ENCODE assay signal across 9 cellular contexts in the genomic region with DNA sequence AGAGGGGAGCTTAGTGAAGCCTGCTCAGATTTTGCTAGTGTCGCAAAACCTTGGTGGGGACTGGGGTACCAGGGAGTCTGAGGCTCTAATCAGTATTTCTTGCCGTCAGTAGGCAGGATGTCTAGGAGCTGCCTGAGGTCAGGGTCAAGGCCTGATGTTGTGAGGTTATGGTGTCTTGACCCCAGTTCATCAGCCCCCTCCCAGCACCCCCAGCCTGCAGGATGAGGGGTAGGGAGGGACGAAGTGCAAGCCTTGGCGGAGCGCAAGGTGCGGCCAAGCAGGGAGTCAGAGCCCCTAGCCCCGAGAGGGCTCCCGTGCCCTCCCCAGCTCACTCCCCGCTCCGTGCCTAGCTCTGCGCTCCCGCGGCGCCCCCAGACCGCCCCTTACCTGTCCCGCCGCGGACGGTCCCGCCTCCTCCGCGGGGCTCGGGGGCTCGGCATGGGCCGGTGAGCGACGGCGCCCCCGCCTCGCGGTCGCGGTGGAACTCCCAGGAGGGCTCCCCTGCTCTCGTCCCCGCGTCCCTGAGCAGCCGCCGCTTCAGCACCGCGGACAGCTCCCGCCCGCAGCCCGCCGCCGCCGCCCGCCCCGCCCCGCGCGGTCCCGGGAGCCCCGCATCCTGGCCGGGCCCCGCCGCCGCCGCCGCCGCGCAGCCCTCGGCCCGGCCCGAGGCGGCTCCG. TPM values are rescaled to one million over a fixed set of nuclear protein-coding genes. Genes with fewer than 3 reads are reported as not detected.
A peak's percentile ranks its signal among the peaks of the same experiment; 100 is the strongest.
DNase-seq lines count a peak whose midpoint lies in the region; ATAC-seq and TF ChIP-seq lines count a peak whose summit lies in the region.
"Had no signal": no experiment of that assay in that cellular context is flagged by ENCODE, and none has a peak within 500 bp of the region (broad histone marks: within the 10 kb centered on the region; RNA-seq: fewer than 3 reads in every experiment).

No MANE protein-coding gene starts in this region.

- no peaks in the 10 kb centered on the region for H3K9me3 ChIP-seq in spleen
- H3K9me3 ChIP-seq: SJSA1 had no signal

- no peak for TF ChIP-seq POLR2A in spleen (IDR thresholded peaks at IDR 0.05)

- no peaks in the 10 kb centered on the region for H3K36me3 ChIP-seq in spleen
- H3K36me3 ChIP-seq: SJSA1 had no signal

- H3K4me1 ChIP-seq in spleen = peaks cover 0 to 11% (median 7%) of the 10 kb centered on the region in 6 donors
- H3K4me1 ChIP-seq: SJSA1 had no signal

- DNase-seq in NOMO-1 treated with DMSO at 0.1 percent for 48 hours (lab: John Stamatoyannopoulos, UW; ENCODE audit: unreplicated experiment) = peak; percentile 18
- DNase-seq in NOMO-1 treated with dmso at 0.1 percent for 144 hours (lab: John Stamatoyannopoulos, UW; ENCODE audit: unreplicated experiment) = no peak
- DNase-seq in activated T-cell treated with anti-CD3 and anti-CD28 coated beads for 4 hours = peak; percentile 10
- DNase-seq in glomerular visceral epithelial cell (ENCODE audit: extremely low spot score) = peak; percentile 32
- peak; percentile 79 for DNase-seq in spleen
- DNase-seq in Ammon's horn (ENCODE audit: low spot score) = no peak
- DNase-seq in NCI-H524 treated with DMSO at 0.1 percent for 48 hours (lab: John Stamatoyannopoulos, UW) = no peak

- peaks cover 0 to 64% (median 24%) of the 10 kb centered on the region in 7 donors for H3K27me3 ChIP-seq in spleen (replicated peaks in 1 of 7)

- H3K4me3 ChIP-seq in spleen = peak overlapping the region in 2 of 8 donors; percentile 17 to 54
- H3K4me3 ChIP-seq: SJSA1 had no signal

- 4 to 36% (median 4%) methylated on average over 2 to 66 of the region's 66 CpGs for WGBS in spleen, 5 donors

- no peak for TF ChIP-seq CTCF in spleen (IDR thresholded peaks at IDR 0.05 in 8 of 11, conservative IDR thresholded peaks at IDR 0.05 in 3 of 11)

- no peak overlapping the region for H3K27ac ChIP-seq in spleen
- H3K27ac ChIP-seq: SJSA1 had no signal

- intact Hi-C loops in spleen (cut with DNase I; ENCODE audit: low total_unique reads) = no loop called here

- ATAC-seq in HG03175 (IDR thresholded peaks at IDR 0.05; ENCODE audit: unreplicated experiment) = no peak

RNA-seq across cellular contexts. Expression of gene SYNDIG1L, which starts 0.3 kb away (rescaled TPM):
- under 1 TPM in 6 of 7 donors, not detected in 1; 0.18 to 0.52 (median 0.25) TPM for total RNA-seq in spleen
- polyA plus RNA-seq in spleen = under 1 TPM; 0.03 to 0.14 (median 0.13) TPM
- total RNA-seq: SJSA1 had no signal

Comparison
In these comparisons a context has a peak if more than half of its experiments do, and no peak if none do; other contexts are left out.
1. DNase-seq: peak in NOMO-1 treated with DMSO at 0.1 percent for 48 hours (single experiment), activated T-cell treated with anti-CD3 and anti-CD28 coated beads for 4 hours (single experiment), glomerular visceral epithelial cell (single experiment) and spleen (single experiment); none in NOMO-1 treated with dmso at 0.1 percent for 144 hours (single experiment), Ammon's horn (single experiment) and NCI-H524 treated with DMSO at 0.1 percent for 48 hours (single experiment).